Comparison of ENCODE assay signal across 27 cellular contexts in genomic region chr6:107833136-107833535, GRCh38. TPM values are rescaled to one million over a fixed set of nuclear protein-coding genes. Genes with fewer than 3 reads are reported as not detected.
"Had no signal": no experiment of that assay in that cellular context is flagged by ENCODE, and none has a peak within 500 bp of the region (broad histone marks: within the 10 kb centered on the region; RNA-seq: fewer than 3 reads in every experiment).

No MANE protein-coding gene starts in this region.

- DNase-seq: activated CD4-positive, alpha-beta T cell treated with anti-CD3 and anti-CD28 coated beads, Interleukin-2, amount 10 ng/mL, durations not matched to agents 24 days and 14 days; activated CD4-positive, alpha-beta T cell treated with anti-CD3 and anti-CD28 coated beads, Interleukin-2, amount 50 U/mL, for 48 hours; activated CD4-positive, CD25-positive, alpha-beta regulatory T cell treated with anti-CD3 and anti-CD28 coated beads, Interleukin-2, amount 50 U/mL, for 72 hours; activated effector memory CD4-positive, alpha-beta T cell treated with anti-CD3 and anti-CD28 coated beads, Interleukin-2, amount 50 U/mL, for 16 hours; activated naive CD4-positive, alpha-beta T cell treated with anti-CD3 and anti-CD28 coated beads, Interleukin-2, amount 50 U/mL, for 16 hours; activated T-cell treated with anti-CD3 and anti-CD28 coated beads, Interleukin-2, amount 50 U/mL, for 1 hour; amygdala; cerebellar nuclear complex; Kasumi-1; KBM-7; NCI-H1048; NCI-H146; NCI-H187 treated with DMSO at 0.1 percent for 48 hours; NCI-H2081 treated with DMSO at 0.1 percent for 48 hours; NCI-H446; NCI-H524; SHP77; SW 1271; T-helper 9 cell had no signal

- H3K27ac ChIP-seq: SJSA1 had no signal

- H3K36me3 Mint-ChIP-seq: brain, WTC11 had no signal

- H3K4me3 ChIP-seq: SJSA1 had no signal

- H3K27ac Mint-ChIP-seq: activated CD4-positive, alpha-beta T cell treated with anti-CD3 and anti-CD28 coated beads, Interleukin-2, amount 10 ng/mL, durations not matched to agents 24 days and 14 days; brain; T-helper 1 cell treated with Interleukin-12 subunit alpha and Interleukin-12 subunit beta and Interleukin-4 antibody, amounts not matched to agents 30 μg/mL and 1 μg/mL, for 36 hours; WTC11 had no signal

- H3K9me3 Mint-ChIP-seq: activated T-helper 1 cell treated with anti-CD3 and anti-CD28 coated beads, Interleukin-12 subunit alpha, Interleukin-12 subunit beta, Interleukin-2, Interleukin-4 antibody, amounts not matched to agents 30 ng/mL and 10 ng/mL and 1 ng/mL, durations not matched to agents 14 hours and 24 hours and 36 hours; brain; WTC11 had no signal

- ATAC-seq: SK-N-SH treated with all-trans-retinoic acid at 6 μM for 48 hours, WTC11 had no signal

- H3K4me3 Mint-ChIP-seq: activated CD4-positive, alpha-beta T cell treated with anti-CD3 and anti-CD28 coated beads, Interleukin-2, amount 10 ng/mL, durations not matched to agents 24 days and 14 days; activated T-helper 1 cell treated with anti-CD3 and anti-CD28 coated beads, Interleukin-12 subunit alpha, Interleukin-12 subunit beta, Interleukin-2, Interleukin-4 antibody, amounts not matched to agents 30 ng/mL and 10 ng/mL and 1 ng/mL, durations not matched to agents 14 hours and 24 hours and 36 hours; brain; T-helper 1 cell treated with Interleukin-12 subunit alpha and Interleukin-12 subunit beta and Interleukin-4 antibody, amounts not matched to agents 30 μg/mL and 1 μg/mL, for 36 hours; WTC11 had no signal

- FAIRE-seq: astrocyte, RCC 7860 had no signal

- H3K4me1 Mint-ChIP-seq: brain had no signal

- H3K27me3 ChIP-seq: SJSA1 had no signal

RNA-seq across cellular contexts. Expression of gene SCML4, which starts 9.0 kb away (rescaled TPM):
- total RNA-seq: astrocyte, SJSA1, WTC11 had no signal
